ENCODE assay signal across 12 cellular contexts in the genomic region with DNA sequence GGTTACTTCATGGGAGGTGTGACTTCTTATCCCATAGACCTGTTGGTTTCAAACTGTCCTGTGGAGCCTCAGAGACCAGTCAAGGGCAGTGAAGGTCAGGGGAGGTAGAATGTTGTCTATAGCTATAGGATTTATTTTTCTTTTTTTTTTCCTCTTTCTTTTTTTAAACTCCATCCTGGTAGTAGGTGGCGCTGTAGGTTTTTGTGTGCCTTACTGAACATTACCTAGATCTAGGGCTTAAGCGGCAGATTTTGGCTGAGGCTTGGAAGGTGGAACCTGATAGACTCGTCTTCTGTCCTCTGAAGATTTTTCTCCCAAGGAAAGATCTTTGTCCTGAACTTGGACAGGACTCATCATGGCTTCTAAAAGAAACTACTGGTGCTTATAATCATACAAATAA. TPM values are rescaled to one million over a fixed set of nuclear protein-coding genes. Genes with fewer than 3 reads are reported as not detected.
DNase-seq lines count a peak whose midpoint lies in the region; ATAC-seq and TF ChIP-seq lines count a peak whose summit lies in the region.
"Had no signal": no experiment of that assay in that cellular context is flagged by ENCODE, and none has a peak within 500 bp of the region (broad histone marks: within the 10 kb centered on the region; RNA-seq: fewer than 3 reads in every experiment).

No MANE protein-coding gene starts in this region.

- H3K27me3 ChIP-seq in endodermal cell (ENCODE audit: control insufficient read depth, insufficient read depth, low read length, poor library complexity, severe bottlenecking): no peaks in the 10 kb centered on the region
- H3K27me3 ChIP-seq: BLaER1 treated with 17β-estradiol and CSF1 and Interleukin-3, amounts not matched to agents 10 nM and 100 nM had no signal

- 90 to 95% methylated on average over 2 to 3 of the region's 3 CpGs for WGBS in endodermal cell (ENCODE audit: insufficient coverage in 1 of 2, insufficient read length in 1 of 2), 2 experiments

- peaks cover 9% of the 10 kb centered on the region for H3K4me1 Mint-ChIP-seq in endodermal cell
- H3K4me1 Mint-ChIP-seq in type B pancreatic cell (ENCODE audit: unreplicated experiment): peaks cover 10% of the 10 kb centered on the region

- ATAC-seq in activated naive CD4-positive, alpha-beta T cell treated with anti-CD3 and anti-CD28 coated beads, Interleukin-2, amount 50 U/mL, for 72 hours: no peak
- no peak for ATAC-seq in HG03196 (IDR thresholded peaks at IDR 0.05; ENCODE audit: unreplicated experiment)

- H3K9me3 Mint-ChIP-seq in activated naive CD4-positive, alpha-beta T cell treated with anti-CD3 and anti-CD28 coated beads, Interleukin-2, amount 50 U/mL, for 72 hours: no peaks in the 10 kb centered on the region
- H3K9me3 Mint-ChIP-seq in endodermal cell: no peaks in the 10 kb centered on the region
- H3K9me3 Mint-ChIP-seq in type B pancreatic cell: no peaks in the 10 kb centered on the region

- peaks cover 5% of the 10 kb centered on the region for H3K4me1 ChIP-seq in endodermal cell (ENCODE audit: control insufficient read depth, insufficient read depth, low read length)

- no peak overlapping the region for H3K9ac ChIP-seq in endodermal cell (ENCODE audit: extremely low read depth, low read length, poor library complexity, severe bottlenecking)
- H3K9ac ChIP-seq: BLaER1 treated with 17β-estradiol and CSF1 and Interleukin-3, amounts not matched to agents 10 nM and 100 nM had no signal

- H3K36me3 ChIP-seq in endodermal cell (ENCODE audit: control insufficient read depth, insufficient read depth, low read length): peaks cover 82% of the 10 kb centered on the region

- H3K4me3 Mint-ChIP-seq in endodermal cell (no peak overlapping the region), type B pancreatic cell (no peak overlapping the region)

- H3K9me3 ChIP-seq in endodermal cell (ENCODE audit: control insufficient read depth, low read length): no peaks in the 10 kb centered on the region
- H3K9me3 ChIP-seq: BLaER1 treated with 17β-estradiol and CSF1 and Interleukin-3, amounts not matched to agents 10 nM and 100 nM had no signal

- peak overlapping the region; percentile 55 to 60 for H3K27ac Mint-ChIP-seq in activated naive CD4-positive, alpha-beta T cell treated with anti-CD3 and anti-CD28 coated beads, Interleukin-2, amount 50 U/mL, for 72 hours
- H3K27ac Mint-ChIP-seq in endodermal cell (peak overlapping the region; percentile 71), type B pancreatic cell (peak overlapping the region; percentile 60)

- H3K27me3 Mint-ChIP-seq in endodermal cell (ENCODE audit: insufficient read depth): no peaks in the 10 kb centered on the region
- H3K27me3 Mint-ChIP-seq in type B pancreatic cell: no peaks in the 10 kb centered on the region

- TF ChIP-seq CTCF in endodermal cell (conservative IDR thresholded peaks at IDR 0.05) (peak; percentile 40), type B pancreatic cell (conservative IDR thresholded peaks at IDR 0.05) (no peak)

- peaks cover 5 to 15% of the 10 kb centered on the region in 2 donors for H3K36me3 Mint-ChIP-seq in activated naive CD4-positive, alpha-beta T cell treated with anti-CD3 and anti-CD28 coated beads, Interleukin-2, amount 50 U/mL, for 72 hours
- H3K36me3 Mint-ChIP-seq in endodermal cell (ENCODE audit: low read depth): peaks cover 66% of the 10 kb centered on the region
- peaks cover 14% of the 10 kb centered on the region for H3K36me3 Mint-ChIP-seq in type B pancreatic cell

- no peak overlapping the region for H3K27ac ChIP-seq in endodermal cell (ENCODE audit: low read depth, low read length)

- in situ Hi-C loops in SK-MEL-5 (cut with HindIII; ENCODE audit: low pct_unique_long_range_greater_than_20kb, low sequenced_read_pairs): no loop called here

- DNase-seq in activated naive CD4-positive, alpha-beta T cell treated with anti-CD3 and anti-CD28 coated beads, Interleukin-2, amount 50 U/mL, for 72 hours (ENCODE audit: low spot score in 2 of 2): no peak
- no peak for DNase-seq in activated naive CD4-positive, alpha-beta T cell treated with anti-CD3 and anti-CD28 coated beads, Interleukin-2, amount 50 U/mL, for 16 hours
- peak; percentile 34 for DNase-seq in SK-MEL-5 (ENCODE audit: low read depth, low spot score)
- DNase-seq in endodermal cell: no peak
- peak; percentile 13 for DNase-seq in type B pancreatic cell (ENCODE audit: extremely low spot score, unreplicated experiment)
- DNase-seq in glomerular visceral epithelial cell (ENCODE audit: extremely low spot score): no peak
- DNase-seq in effector CD4-positive, alpha-beta T cell: no peak
- DNase-seq: NCI-H1436 treated with DMSO at 0.1 percent for 48 hours; stimulated activated CD4-positive, alpha-beta T cell treated with anti-CD3 and anti-CD28 coated beads, Interleukin-4, amount 100 ng/mL, for 24 hours had no signal

- no peak overlapping the region for H3K4me3 ChIP-seq in endodermal cell (ENCODE audit: low read length)
- H3K4me3 ChIP-seq: BLaER1 treated with 17β-estradiol and CSF1 and Interleukin-3, amounts not matched to agents 10 nM and 100 nM had no signal

RNA-seq across cellular contexts. Expression of gene LASP1, which starts 47.4 kb away (rescaled TPM):
- total RNA-seq in activated naive CD4-positive, alpha-beta T cell treated with anti-CD3 and anti-CD28 coated beads, Interleukin-2, amount 50 U/mL, for 72 hours: 100 to 1,000 TPM; 141 to 185 TPM
- total RNA-seq in SK-MEL-5 (2014; rRNA removed; shearing (Covaris generic)): 16.7 and 16.8 TPM in 2 replicates
- polyA plus RNA-seq in SK-MEL-5 (2015; cell fraction: cytosol; rRNA removed): 41.5 and 44.1 TPM in 2 replicates
- 13.1 and 14.7 TPM in 2 replicates for polyA plus RNA-seq in SK-MEL-5 (2015; cell fraction: nucleus; rRNA removed)
- total RNA-seq in endodermal cell (100 to 1,000 TPM; 168 to 177 TPM), type B pancreatic cell (ENCODE audit: low replicate concordance) (159 and 210 TPM in 2 replicates)
- polyA plus RNA-seq in endodermal cell (2013, experiment 1 of 2): 102 TPM
- 102 TPM for polyA plus RNA-seq in endodermal cell (2013, experiment 2 of 2)

RNA-seq across cellular contexts. Expression of gene FBXO47, which starts 49.9 kb away (rescaled TPM):
- under 1 TPM in 1 of 2 donors, not detected in 1; 0.18 TPM for total RNA-seq in activated naive CD4-positive, alpha-beta T cell treated with anti-CD3 and anti-CD28 coated beads, Interleukin-2, amount 50 U/mL, for 72 hours
- total RNA-seq in SK-MEL-5 (2014; rRNA removed; shearing (Covaris generic)): not detected in 2 replicates
- not detected in 2 replicates for polyA plus RNA-seq in SK-MEL-5 (2015; cell fraction: cytosol; rRNA removed)
- not detected in 2 replicates for polyA plus RNA-seq in SK-MEL-5 (2015; cell fraction: nucleus; rRNA removed)
- total RNA-seq in endodermal cell: not detected
- not detected for polyA plus RNA-seq in endodermal cell (2013, experiment 1 of 2)
- polyA plus RNA-seq in endodermal cell (2013, experiment 2 of 2): not detected
- total RNA-seq in type B pancreatic cell (ENCODE audit: low replicate concordance): not detected in 2 replicates
- total RNA-seq: lower leg skin had no signal

Comparison
In these comparisons a context has a peak if more than half of its experiments do, and no peak if none do; other contexts are left out.
1. DNase-seq: peak in SK-MEL-5 (single experiment) and type B pancreatic cell (single experiment); none in activated naive CD4-positive, alpha-beta T cell treated with anti-CD3 and anti-CD28 coated beads, Interleukin-2, amount 50 U/mL, for 72 hours (0 of 2), activated naive CD4-positive, alpha-beta T cell treated with anti-CD3 and anti-CD28 coated beads, Interleukin-2, amount 50 U/mL, for 16 hours (single experiment), endodermal cell (single experiment), glomerular visceral epithelial cell (single experiment) and effector CD4-positive, alpha-beta T cell (single experiment).
2. Peak in every context shown above with its lines, with median percentiles within 50 percentile points of each other: H3K27ac Mint-ChIP-seq.